In the genomic region with DNA sequence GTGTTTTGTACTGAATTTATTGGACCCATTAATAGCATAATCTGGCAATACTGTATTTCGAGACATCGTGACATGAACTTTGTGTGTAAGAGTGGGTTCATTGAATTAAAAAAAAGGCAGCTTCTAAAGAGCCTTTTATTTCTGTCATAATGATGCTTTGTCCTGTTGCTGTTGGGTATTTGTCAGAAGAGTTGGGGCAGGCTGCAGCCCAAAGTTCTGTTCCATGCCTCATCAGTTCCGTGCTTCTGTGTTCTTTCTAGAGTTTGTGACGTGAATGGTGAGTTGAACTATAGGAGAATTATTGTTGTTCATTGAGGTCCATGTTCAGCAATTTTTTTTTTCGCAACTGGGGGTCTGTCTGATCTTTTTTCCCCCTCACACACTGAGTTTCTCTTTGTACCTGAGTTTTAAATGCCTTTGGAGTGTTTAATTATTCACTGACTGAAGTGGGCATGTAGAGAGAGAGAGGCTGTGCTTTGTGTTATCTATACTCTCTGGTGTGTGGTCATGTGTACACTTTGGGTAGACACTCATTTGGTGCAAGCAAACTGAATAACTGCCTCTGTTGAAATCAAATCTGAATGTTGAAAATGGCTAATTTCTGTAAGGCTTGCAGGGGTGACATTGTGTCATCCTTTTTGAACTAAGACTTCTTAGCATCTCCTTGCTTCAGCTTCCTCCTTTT, we compare ENCODE assay signal across 7 cellular contexts.
DNase-seq lines count a peak whose midpoint lies in the region; ATAC-seq lines count a peak whose summit lies in the region.

No MANE protein-coding gene starts in this region.

- CTCF ChIA-PET in T-cell (lab: Charles Lee) = interaction anchor here in 1 of 2 donors (0.6 to 1.6 kb wide), 11 partner anchors 8 to 229 kb away, joined by 3 to 6 read pairs (median 3); no protein-coding TSS in a partner anchor

- DNase-seq in T-cell (peak in 12 of 34 experiments; percentile 12 to 81 (median 30)), globus pallidus (ENCODE audit: low spot score) (peak; percentile 95), amniotic stem cell (lab: John Stamatoyannopoulos, UW) (no peak)
- DNase-seq in stimulated activated effector memory CD8-positive, alpha-beta T cell treated with anti-CD3 and anti-CD28 coated beads, Interleukin-12 subunit alpha, Interleukin-12 subunit beta, amount 100 ng/mL, for 72 hours (ENCODE audit: low spot score in 2 of 2) = no peak
- no peak for DNase-seq in effector CD8-positive, alpha-beta T cell (lab: John Stamatoyannopoulos, UW)

- peak overlapping the region; percentile 94 for H3K27ac Mint-ChIP-seq in T-cell
- H3K27ac Mint-ChIP-seq in stimulated activated effector memory CD8-positive, alpha-beta T cell treated with anti-CD3 and anti-CD28 coated beads, Interleukin-12 subunit alpha, Interleukin-12 subunit beta, amount 100 ng/mL, for 72 hours = peak overlapping the region; percentile 95

- peak overlapping the region; percentile 78 to 84 (median 81) for H3K4me3 Mint-ChIP-seq in T-cell
- peak overlapping the region; percentile 77 for H3K4me3 Mint-ChIP-seq in stimulated activated effector memory CD8-positive, alpha-beta T cell treated with anti-CD3 and anti-CD28 coated beads, Interleukin-12 subunit alpha, Interleukin-12 subunit beta, amount 100 ng/mL, for 72 hours

- ATAC-seq in HG02610 (IDR thresholded peaks at IDR 0.05; ENCODE audit: unreplicated experiment) (peak; percentile 22), T-cell (replicated peaks in 1 of 4) (peak in 1 of 4 experiments; percentile 69), HG03442 (IDR thresholded peaks at IDR 0.05; ENCODE audit: unreplicated experiment) (no peak)
- peak; percentile 82 for ATAC-seq in stimulated activated effector memory CD8-positive, alpha-beta T cell treated with anti-CD3 and anti-CD28 coated beads, Interleukin-12 subunit alpha, Interleukin-12 subunit beta, amount 100 ng/mL, for 72 hours

- peaks cover 87 to 95% (median 91%) of the 10 kb centered on the region in 3 donors for H3K4me1 Mint-ChIP-seq in T-cell
- H3K4me1 Mint-ChIP-seq in stimulated activated effector memory CD8-positive, alpha-beta T cell treated with anti-CD3 and anti-CD28 coated beads, Interleukin-12 subunit alpha, Interleukin-12 subunit beta, amount 100 ng/mL, for 72 hours = peaks cover 79% of the 10 kb centered on the region

- peaks cover 3% of the 10 kb centered on the region for H3K36me3 Mint-ChIP-seq in T-cell
- no peaks in the 10 kb centered on the region for H3K36me3 Mint-ChIP-seq in stimulated activated effector memory CD8-positive, alpha-beta T cell treated with anti-CD3 and anti-CD28 coated beads, Interleukin-12 subunit alpha, Interleukin-12 subunit beta, amount 100 ng/mL, for 72 hours

- H3K27me3 Mint-ChIP-seq in T-cell = no peaks in the 10 kb centered on the region

- POLR2A ChIA-PET in T-cell (lab: Charles Lee) = interaction anchor here in 1 of 2 donors (0.5 to 1.5 kb wide), 4 partner anchors 8 to 67 kb away, joined by 3 read pairs; no protein-coding TSS in a partner anchor

- no peaks in the 10 kb centered on the region for H3K9me3 Mint-ChIP-seq in T-cell
- no peaks in the 10 kb centered on the region for H3K9me3 Mint-ChIP-seq in stimulated activated effector memory CD8-positive, alpha-beta T cell treated with anti-CD3 and anti-CD28 coated beads, Interleukin-12 subunit alpha, Interleukin-12 subunit beta, amount 100 ng/mL, for 72 hours
